14 cellular contexts compared by ENCODE assay signal in genomic region chr3:150736903-150737832, GRCh38. TPM values are rescaled to one million over a fixed set of nuclear protein-coding genes. Genes with fewer than 3 reads are reported as not detected.
DNase-seq lines count a peak whose midpoint lies in the region; ATAC-seq and TF ChIP-seq lines count a peak whose summit lies in the region.
"Had no signal": no experiment of that assay in that cellular context is flagged by ENCODE, and none has a peak within 500 bp of the region (broad histone marks: within the 10 kb centered on the region; RNA-seq: fewer than 3 reads in every experiment).

No MANE protein-coding gene starts in this region.

- no TSS peak for BruUV-seq in PC-9 (replicated peaks; lab: Mats Ljungman, UMichigan)

- peaks cover 29% of the 10 kb centered on the region for H3K36me3 Mint-ChIP-seq in activated CD4-positive, alpha-beta T cell treated with anti-CD3 and anti-CD28 coated beads for 36 hours (ENCODE audit: low read depth)

- no peak overlapping the region for H3K4me2 ChIP-seq in PC-9
- H3K4me2 ChIP-seq in smooth muscle cell: peak overlapping the region; percentile 22

- no peaks in the 10 kb centered on the region for H3K27me3 Mint-ChIP-seq in activated CD4-positive, alpha-beta T cell treated with anti-CD3 and anti-CD28 coated beads for 36 hours

- 76% methylated on average over 8 of the region's 8 CpGs for WGBS in smooth muscle cell (ENCODE audit: low lambda C conversion rate)

- CTCF ChIA-PET in activated CD4-positive, alpha-beta T cell treated with anti-CD3 and anti-CD28 coated beads for 36 hours (lab: Charles Lee): interaction anchor here (0.6 to 1.8 kb wide), 13 partner anchors 10 to 466 kb away, joined by 3 to 20 read pairs (median 4); partner anchors contain the start of gene GPR171
- CTCF ChIA-PET in PC-9 (lab: Charles Lee): no interaction called here

- H3K9me2 ChIP-seq in PC-9 (ENCODE audit: insufficient read depth): no peaks in the 10 kb centered on the region

- intact Hi-C loops in activated CD4-positive, alpha-beta T cell treated with anti-CD3 and anti-CD28 coated beads for 36 hours (cut with DNase I, micrococcal nuclease): loop anchor here (5.0 to 10.0 kb wide), 2 partner anchors 240 to 568 kb away; no protein-coding TSS in a partner anchor
- intact Hi-C loops in PC-9 (cut with micrococcal nuclease; ENCODE audit: unreplicated experiment): no loop called here
- intact Hi-C loops in left ventricle myocardium superior (cut with micrococcal nuclease): no loop called here
- intact Hi-C loops in posterior cingulate gyrus (cut with DNase I): no loop called here

- H3K9me3 ChIP-seq in PC-9 (ENCODE audit: insufficient read depth, low read depth) (no peaks in the 10 kb centered on the region), smooth muscle cell (replicated peaks; ENCODE audit: low read depth) (no peaks in the 10 kb centered on the region)

- peak overlapping the region; percentile 93 for H3K27ac Mint-ChIP-seq in activated CD4-positive, alpha-beta T cell treated with anti-CD3 and anti-CD28 coated beads for 36 hours

- H3K27me3 ChIP-seq in PC-9 (ENCODE audit: insufficient read depth, low read depth) (no peaks in the 10 kb centered on the region), smooth muscle cell (ENCODE audit: low read depth) (no peaks in the 10 kb centered on the region)
- H3K27me3 ChIP-seq: cardiac muscle cell had no signal

- POLR2A ChIA-PET in activated CD4-positive, alpha-beta T cell treated with anti-CD3 and anti-CD28 coated beads for 36 hours (lab: Charles Lee): interaction anchor here (1.1 to 1.6 kb wide), 5 partner anchors 25 to 191 kb away, joined by 4 to 73 read pairs (median 4); partner anchors contain the start of genes EIF2A, SELENOT, SERP1 and SIAH2
- POLR2A ChIA-PET in PC-9 (lab: Charles Lee; ENCODE audit: unreplicated experiment): no interaction called here

- H3K4me3 Mint-ChIP-seq in activated CD4-positive, alpha-beta T cell treated with anti-CD3 and anti-CD28 coated beads for 36 hours: peak overlapping the region; percentile 40
- H3K4me3 Mint-ChIP-seq: immature natural killer cell had no signal

- H3K4me1 ChIP-seq in PC-9 (replicated peaks; ENCODE audit: insufficient read depth) (peaks cover 29% of the 10 kb centered on the region), smooth muscle cell (ENCODE audit: low read depth) (peaks cover 8% of the 10 kb centered on the region)

- no peak overlapping the region for H2AFZ ChIP-seq in PC-9
- no peak overlapping the region for H2AFZ ChIP-seq in smooth muscle cell (ENCODE audit: low read depth)

- H3K9ac ChIP-seq in smooth muscle cell (ENCODE audit: low read depth): no peak overlapping the region

- peak; percentile 34 for DNase-seq in activated CD4-positive, alpha-beta T cell treated with anti-CD3 and anti-CD28 coated beads for 36 hours
- no peak for DNase-seq in activated CD4-positive, alpha-beta T cell treated with anti-CD3 and anti-CD28 coated beads for 4 hours
- DNase-seq in PC-9 (no peak), fibroblast of gingiva (ENCODE audit: low read depth) (peak; percentile 66), smooth muscle cell (lab: John Stamatoyannopoulos, UW; ENCODE audit: unreplicated experiment) (no peak), left ventricle myocardium superior (no peak), posterior cingulate gyrus (no peak)
- no peak for DNase-seq in effector CD8-positive, alpha-beta T cell (lab: John Stamatoyannopoulos, UW)
- DNase-seq: ACHN, immature natural killer cell, T-helper 9 cell had no signal

- H3K36me3 ChIP-seq in PC-9 (ENCODE audit: low read depth) (no peaks in the 10 kb centered on the region), smooth muscle cell (ENCODE audit: low read depth) (no peaks in the 10 kb centered on the region)
- H3K36me3 ChIP-seq: cardiac muscle cell had no signal

- H4K20me1 ChIP-seq in PC-9 (ENCODE audit: insufficient read depth): no peaks in the 10 kb centered on the region
- peaks cover 17% of the 10 kb centered on the region for H4K20me1 ChIP-seq in smooth muscle cell (ENCODE audit: low read depth)

- H3F3A ChIP-seq in PC-9 (ENCODE audit: insufficient read depth, low read depth) (peaks cover 12% of the 10 kb centered on the region; the same call in 1 of the 2 replicates), smooth muscle cell (ENCODE audit: low read depth) (peaks cover 35% of the 10 kb centered on the region)

- ATAC-seq in activated CD4-positive, alpha-beta T cell treated with anti-CD3 and anti-CD28 coated beads for 36 hours: no peak
- no peak for ATAC-seq in left ventricle myocardium superior
- ATAC-seq: esophagus mucosa had no signal

- no peaks in the 10 kb centered on the region for H3K9me3 Mint-ChIP-seq in activated CD4-positive, alpha-beta T cell treated with anti-CD3 and anti-CD28 coated beads for 36 hours (ENCODE audit: low read depth)
- H3K9me3 Mint-ChIP-seq: immature natural killer cell had no signal

- no peak overlapping the region for H3K4me3 ChIP-seq in PC-9
- H3K4me3 ChIP-seq in smooth muscle cell: no peak overlapping the region
- H3K4me3 ChIP-seq: cardiac muscle cell had no signal

- H3K27ac ChIP-seq in PC-9 (peak overlapping the region; percentile 64), smooth muscle cell (ENCODE audit: low read depth) (peak overlapping the region; percentile 80)
- H3K27ac ChIP-seq: cardiac muscle cell had no signal

- TF ChIP-seq CTCF in PC-9 (conservative IDR thresholded peaks at IDR 0.05) (no peak), smooth muscle cell (IDR thresholded peaks at IDR 0.05; ENCODE audit: borderline replicate concordance, insufficient read depth, poor library complexity, severe bottlenecking) (no peak)

- peaks cover 62% of the 10 kb centered on the region for H3K4me1 Mint-ChIP-seq in activated CD4-positive, alpha-beta T cell treated with anti-CD3 and anti-CD28 coated beads for 36 hours

- H3K79me2 ChIP-seq in PC-9 (ENCODE audit: low read depth) (no peaks in the 10 kb centered on the region), smooth muscle cell (ENCODE audit: low read depth) (peaks cover 2% of the 10 kb centered on the region)

RNA-seq across cellular contexts. Expression of gene SIAH2, which starts 25.8 kb away (rescaled TPM):
- total RNA-seq in activated CD4-positive, alpha-beta T cell treated with anti-CD3 and anti-CD28 coated beads for 36 hours: 100 to 1,000 TPM in 1 of 2 experiments, 10 to 100 TPM in 1; 85.7 to 154 TPM
- total RNA-seq in PC-9 (2021): 19.4 and 20.3 TPM in 2 replicates
- 38.1 and 43.9 TPM in 2 replicates for total RNA-seq in smooth muscle cell
- 44.9 and 45.8 TPM in 2 replicates for polyA plus RNA-seq in smooth muscle cell
- total RNA-seq in left ventricle myocardium superior: 23.2 TPM

RNA-seq across cellular contexts. Expression of gene ERICH6, which starts 33.4 kb away (rescaled TPM):
- under 1 TPM in 1 of 2 experiments, not detected in 1; 0.58 TPM for total RNA-seq in activated CD4-positive, alpha-beta T cell treated with anti-CD3 and anti-CD28 coated beads for 36 hours
- total RNA-seq in PC-9 (2021) (not detected in 2 replicates), smooth muscle cell (not detected in 2 replicates), left ventricle myocardium superior (not detected)
- polyA plus RNA-seq in smooth muscle cell: 0.38 TPM in 1 of 2 replicates, not detected in the other
- total RNA-seq: cardiac muscle cell, esophagus mucosa had no signal
- polyA plus RNA-seq: neural cell had no signal

Comparison
In these comparisons a context has a peak if more than half of its experiments do, and no peak if none do; other contexts are left out.
1. DNase-seq: peak in activated CD4-positive, alpha-beta T cell treated with anti-CD3 and anti-CD28 coated beads for 36 hours (single experiment) and fibroblast of gingiva (single experiment); none in activated CD4-positive, alpha-beta T cell treated with anti-CD3 and anti-CD28 coated beads for 4 hours (0 of 2), PC-9 (0 of 2), smooth muscle cell (single experiment), left ventricle myocardium superior (single experiment), effector CD8-positive, alpha-beta T cell (single experiment) and posterior cingulate gyrus (0 of 10).
2. intact Hi-C loops: an anchor here in activated CD4-positive, alpha-beta T cell treated with anti-CD3 and anti-CD28 coated beads for 36 hours (5.0 to 10.0 kb wide); none called in PC-9, left ventricle myocardium superior and posterior cingulate gyrus.